ENCODE assay signal across 35 cellular contexts in genomic region chr15:89905846-89906378, GRCh38. TPM values are rescaled to one million over a fixed set of nuclear protein-coding genes. Genes with fewer than 3 reads are reported as not detected.
"Had no signal": no experiment of that assay in that cellular context is flagged by ENCODE, and none has a peak within 500 bp of the region (broad histone marks: within the 10 kb centered on the region; RNA-seq: fewer than 3 reads in every experiment).

No MANE protein-coding gene starts in this region.

- H3K9me3 Mint-ChIP-seq: activated CD4-positive, alpha-beta memory T cell treated with anti-CD3 and anti-CD28 coated beads, Interleukin-2, amount 10 ng/mL, durations not matched to agents 7 days and 5 days; activated CD4-positive, alpha-beta T cell treated with anti-CD3 and anti-CD28 coated beads, Interleukin-2, amount 10 ng/mL, durations not matched to agents 7 days and 5 days; activated naive CD8-positive, alpha-beta T cell treated with anti-CD3 and anti-CD28 coated beads for 36 hours; activated T-cell treated with anti-CD3 and anti-CD28 coated beads, Interleukin-2, amount 50 U/mL, for 72 hours; immature natural killer cell; natural killer cell; neural progenitor cell; WTC11 had no signal

- H3K9me3 ChIP-seq: adrenal gland, body of pancreas, esophagus muscularis mucosa, heart left ventricle, ovary, prostate gland, sigmoid colon, SK-N-SH, testis, transverse colon had no signal

- H3K27me3 ChIP-seq: adrenal gland, body of pancreas, cardiac muscle cell, esophagus muscularis mucosa, foreskin keratinocyte, heart left ventricle, neural progenitor cell, ovary, sigmoid colon, testis, transverse colon had no signal

- H3K4me1 Mint-ChIP-seq: activated CD4-positive, alpha-beta memory T cell treated with anti-CD3 and anti-CD28 coated beads, Interleukin-2, amount 10 ng/mL, durations not matched to agents 7 days and 5 days; activated CD4-positive, alpha-beta T cell treated with anti-CD3 and anti-CD28 coated beads, Interleukin-2, amount 10 ng/mL, durations not matched to agents 7 days and 5 days; immature natural killer cell; natural killer cell; neural progenitor cell; WTC11 had no signal

- H3K4me3 ChIP-seq: adrenal gland, body of pancreas, cardiac muscle cell, esophagus muscularis mucosa, heart left ventricle, lung, neural progenitor cell, ovary, prostate gland, sigmoid colon, testis, transverse colon had no signal

- H3K4me3 Mint-ChIP-seq: activated CD4-positive, alpha-beta memory T cell treated with anti-CD3 and anti-CD28 coated beads, Interleukin-2, amount 10 ng/mL, durations not matched to agents 7 days and 5 days; activated CD4-positive, alpha-beta T cell treated with anti-CD3 and anti-CD28 coated beads, Interleukin-2, amount 10 ng/mL, durations not matched to agents 7 days and 5 days; activated naive CD8-positive, alpha-beta T cell treated with anti-CD3 and anti-CD28 coated beads for 36 hours; activated T-cell treated with anti-CD3 and anti-CD28 coated beads, Interleukin-2, amount 50 U/mL, for 72 hours; immature natural killer cell; natural killer cell; neural progenitor cell; T-helper 17 cell; WTC11 had no signal

- H3K36me3 ChIP-seq: neural progenitor cell, ovary had no signal

- ATAC-seq: activated T-cell treated with anti-CD3 and anti-CD28 coated beads, Interleukin-2, amount 50 U/mL, for 72 hours; body of pancreas; foreskin keratinocyte; heart left ventricle; natural killer cell; T-helper 17 cell; WTC11 had no signal

- H3K27ac ChIP-seq: adrenal gland, body of pancreas, cardiac muscle cell, esophagus muscularis mucosa, foreskin keratinocyte, heart left ventricle, neural progenitor cell, ovary, prostate gland, sigmoid colon, testis, transverse colon had no signal

- DNase-seq: activated CD4-positive, alpha-beta memory T cell treated with anti-CD3 and anti-CD28 coated beads, Interleukin-2, amount 10 ng/mL, durations not matched to agents 7 days and 5 days; activated CD4-positive, alpha-beta T cell treated with anti-CD3 and anti-CD28 coated beads for 1 hour; activated CD4-positive, alpha-beta T cell treated with anti-CD3 and anti-CD28 coated beads, Interleukin-2, amount 10 ng/mL, durations not matched to agents 7 days and 5 days; activated effector memory CD4-positive, alpha-beta T cell treated with Interleukin-2 at 50 U/mL for 16 hours; activated naive CD4-positive, alpha-beta T cell treated with Interleukin-2 at 50 U/mL for 16 hours; activated naive CD8-positive, alpha-beta T cell treated with anti-CD3 and anti-CD28 coated beads for 36 hours; activated T-cell treated with anti-CD3 and anti-CD28 coated beads, Interleukin-2, amount 50 U/mL, for 72 hours; aorta; body of pancreas; cortex of kidney; foreskin keratinocyte; heart left ventricle; hypothalamus; immature natural killer cell; mesendoderm; natural killer cell; ovary; retina; sigmoid colon; SK-N-SH; small intestine; stimulated activated CD4-positive, alpha-beta T cell treated with anti-CD3 and anti-CD28 coated beads, Interleukin-4, amount 100 ng/mL, for 24 hours; stimulated activated naive CD4-positive, alpha-beta T cell; SW 1271; T-helper 17 cell; T1000; testis; transverse colon had no signal

- H3K27ac Mint-ChIP-seq: activated CD4-positive, alpha-beta memory T cell treated with anti-CD3 and anti-CD28 coated beads, Interleukin-2, amount 10 ng/mL, durations not matched to agents 7 days and 5 days; activated CD4-positive, alpha-beta T cell treated with anti-CD3 and anti-CD28 coated beads, Interleukin-2, amount 10 ng/mL, durations not matched to agents 7 days and 5 days; activated naive CD8-positive, alpha-beta T cell treated with anti-CD3 and anti-CD28 coated beads for 36 hours; activated T-cell treated with anti-CD3 and anti-CD28 coated beads, Interleukin-2, amount 50 U/mL, for 72 hours; natural killer cell; neural progenitor cell; T-helper 17 cell; WTC11 had no signal

- H3K36me3 Mint-ChIP-seq: activated naive CD8-positive, alpha-beta T cell treated with anti-CD3 and anti-CD28 coated beads for 36 hours; immature natural killer cell; natural killer cell; WTC11 had no signal

- H3K4me1 ChIP-seq: adrenal gland, foreskin keratinocyte, neural progenitor cell, prostate gland, testis had no signal

RNA-seq across cellular contexts. Expression of gene ARPIN, which starts 6.8 kb away (rescaled TPM):
- total RNA-seq: activated CD4-positive, alpha-beta memory T cell treated with anti-CD3 and anti-CD28 coated beads, Interleukin-2, amount 10 ng/mL, durations not matched to agents 7 days and 5 days; activated CD4-positive, alpha-beta T cell treated with anti-CD3 and anti-CD28 coated beads, Interleukin-2, amount 10 ng/mL, durations not matched to agents 7 days and 5 days; activated naive CD8-positive, alpha-beta T cell treated with anti-CD3 and anti-CD28 coated beads for 36 hours; activated T-cell treated with anti-CD3 and anti-CD28 coated beads, Interleukin-2, amount 50 U/mL, for 72 hours had no signal
